ENCODE assay signal across 8 cellular contexts in genomic region chr19:14494910-14495677, GRCh38. TPM values are rescaled to one million over a fixed set of nuclear protein-coding genes. Genes with fewer than 3 reads are reported as not detected.
DNase-seq lines count a peak whose midpoint lies in the region; ATAC-seq and TF ChIP-seq lines count a peak whose summit lies in the region.

No MANE protein-coding gene starts in this region.

- TF ChIP-seq CTCF in brain microvascular endothelial cell (IDR thresholded peaks at IDR 0.05; ENCODE audit: low read depth, low read length, missing control alignments), result no peak
- no peak for TF ChIP-seq CTCF in lung (IDR thresholded peaks at IDR 0.05; ENCODE audit: control extremely low read depth, extremely low read depth)
- TF ChIP-seq CTCF in uterus (IDR thresholded peaks at IDR 0.05), result no peak

- no peak for TF ChIP-seq POLR2A in uterus (IDR thresholded peaks at IDR 0.05)

- ATAC-seq in Right ventricle myocardium inferior, result no peak
- ATAC-seq in lung (ENCODE audit: insufficient read depth, low FRiP score), result no peak

- H3K36me3 ChIP-seq in brain microvascular endothelial cell (replicated peaks) (peaks cover 10% of the 10 kb centered on the region), lung (ENCODE audit: control insufficient read depth in 2 of 2, insufficient read depth in 2 of 2, low read length in 2 of 2) (peaks cover 0 to 5% of the 10 kb centered on the region in 2 donors), uterus (no peaks in the 10 kb centered on the region)

- intact Hi-C loops in Right ventricle myocardium inferior (cut with DNase I), result no loop called here
- intact Hi-C loops in cardiac septum (cut with DNase I), result no loop called here
- intact Hi-C loops in uterus (cut with DNase I; ENCODE audit: low total_unique reads), result no loop called here

- H3K4me1 ChIP-seq in lung (ENCODE audit: control insufficient read depth in 2 of 2, insufficient read depth in 2 of 2, low read length in 2 of 2) (peaks cover 0 to 18% of the 10 kb centered on the region in 2 donors), uterus (peaks cover 0 to 4% of the 10 kb centered on the region in 2 donors)

- H3K4me3 ChIP-seq in brain microvascular endothelial cell (ENCODE audit: low read depth, low read length) (peak overlapping the region; percentile 74), lung (peak overlapping the region; percentile 61), uterus (peak overlapping the region; percentile 65 to 99)

- WGBS in lung, 2 donors, result 18 to 34% methylated on average over 13 to 14 of the region's 14 CpGs

- H3K27ac ChIP-seq in brain microvascular endothelial cell, result peak overlapping the region; percentile 41
- H3K27ac ChIP-seq in lung (ENCODE audit: low read depth in 1 of 2, low read length in 1 of 2), result peak overlapping the region in 1 of 2 donors; percentile 68
- peak overlapping the region; percentile 65 to 80 for H3K27ac ChIP-seq in uterus

- H3K9me3 ChIP-seq in lung (ENCODE audit: control insufficient read depth in 2 of 2, insufficient read depth in 1 of 2, low read length in 1 of 2) (no peaks in the 10 kb centered on the region), uterus (no peaks in the 10 kb centered on the region)

- in situ Hi-C loops in brain microvascular endothelial cell (cut with HindIII; ENCODE audit: low pct_ligation_motif_present, low sequenced_read_pairs), result no loop called here

- H3K27me3 ChIP-seq in brain microvascular endothelial cell (replicated peaks) (no peaks in the 10 kb centered on the region), lung (ENCODE audit: control insufficient read depth, insufficient read depth) (no peaks in the 10 kb centered on the region), uterus (no peaks in the 10 kb centered on the region)

- peak; percentile 41 for DNase-seq in Right ventricle myocardium inferior (ENCODE audit: missing footprints)
- DNase-seq in cardiac septum (ENCODE audit: low spot score), result no peak
- DNase-seq in brain microvascular endothelial cell, result no peak
- no peak for DNase-seq in lung (ENCODE audit: low spot score)
- no peak for DNase-seq in uterus
- DNase-seq in 8988T, result no peak
- no peak for DNase-seq in NCI-H774 (lab: John Stamatoyannopoulos, UW)
- DNase-seq in central memory CD4-positive, alpha-beta T cell, result no peak

RNA-seq across cellular contexts. Expression of gene GIPC1, which starts 0.8 kb away (rescaled TPM):
- total RNA-seq in Right ventricle myocardium inferior, result 50.0 TPM
- 49.5 TPM for total RNA-seq in cardiac septum
- 100 to 1,000 TPM in 1 of 2 donors, 10 to 100 TPM in 1; 94.9 to 136 TPM for total RNA-seq in lung
- polyA plus RNA-seq in lung, result 100 to 1,000 TPM; 126 to 156 TPM
- total RNA-seq in uterus, result 10 to 100 TPM; 14.1 to 70.0 (median 36.3) TPM

RNA-seq across cellular contexts. Expression of gene PTGER1, which starts 19.9 kb away (rescaled TPM):
- total RNA-seq in Right ventricle myocardium inferior (not detected), cardiac septum (not detected), lung (1 to 10 TPM; 2.0 to 4.3 TPM), uterus (1 to 10 TPM in 1 of 4 donors, under 1 TPM in 1, not detected in 2; 0.30 to 1.2 TPM)
- 1 to 10 TPM in 1 of 2 donors, under 1 TPM in 1; 0.73 to 1.4 TPM for polyA plus RNA-seq in lung

RNA-seq across cellular contexts. Expression of gene DNAJB1, which starts 23.1 kb away (rescaled TPM):
- 46.9 TPM for total RNA-seq in Right ventricle myocardium inferior
- 61.6 TPM for total RNA-seq in cardiac septum
- total RNA-seq in lung, result 100 to 1,000 TPM; 115 to 171 TPM
- polyA plus RNA-seq in lung, result 10 to 100 TPM; 72.2 to 73.7 TPM
- 10 to 100 TPM; 10.2 to 66.9 (median 40.6) TPM for total RNA-seq in uterus

RNA-seq across cellular contexts. Expression of gene TECR, which starts 34.3 kb away (rescaled TPM):
- total RNA-seq in Right ventricle myocardium inferior (77.4 TPM), cardiac septum (62.0 TPM), lung (100 to 1,000 TPM in 1 of 2 donors, 10 to 100 TPM in 1; 32.7 to 153 TPM), uterus (10 to 100 TPM in 3 of 4 donors, 1 to 10 TPM in 1; 4.6 to 68.2 (median 33.9) TPM)
- polyA plus RNA-seq in lung, result 100 to 1,000 TPM in 1 of 2 donors, 10 to 100 TPM in 1; 89.1 to 193 TPM
